In genomic region chr16:17448640-17449638, GRCh38 we compare ENCODE assay signal across 9 cellular contexts. TPM values are rescaled to one million over a fixed set of nuclear protein-coding genes. Genes with fewer than 3 reads are reported as not detected.
A peak's percentile ranks its signal among the peaks of the same experiment; 100 is the strongest.
DNase-seq lines count a peak whose midpoint lies in the region; ATAC-seq and TF ChIP-seq lines count a peak whose summit lies in the region.
"Had no signal": no experiment of that assay in that cellular context is flagged by ENCODE, and none has a peak within 500 bp of the region (broad histone marks: within the 10 kb centered on the region; RNA-seq: fewer than 3 reads in every experiment).

No MANE protein-coding gene starts in this region.

- H3K4me3 ChIP-seq in NB4 (ENCODE audit: low read depth, low read length) = no peak overlapping the region
- no peak overlapping the region for H3K4me3 ChIP-seq in right lobe of liver

- peaks cover 20 to 48% of the 10 kb centered on the region in 2 donors for H3K36me3 Mint-ChIP-seq in CD14-positive monocyte
- H3K36me3 Mint-ChIP-seq in activated T-cell treated with anti-CD3 and anti-CD28 coated beads, Interleukin-2, amount 50 U/mL, for 72 hours (ENCODE audit: insufficient read depth in 2 of 2) = peaks cover 0 to 3% of the 10 kb centered on the region in 2 donors

- TF ChIP-seq POLR2A in NB4 (IDR thresholded peaks at IDR 0.05; ENCODE audit: extremely low read depth, insufficient read length) (no peak), right lobe of liver (IDR thresholded peaks at IDR 0.05) (no peak)

- peak; percentile 51 to 72 for ATAC-seq in activated T-cell treated with anti-CD3 and anti-CD28 coated beads, Interleukin-2, amount 50 U/mL, for 72 hours (replicated peaks in 1 of 2)
- peak; percentile 52 to 62 (median 56) for ATAC-seq in right lobe of liver
- no peak for ATAC-seq in HG03135 (IDR thresholded peaks at IDR 0.05; ENCODE audit: unreplicated experiment)
- no peak for ATAC-seq in GM21576 (IDR thresholded peaks at IDR 0.05; ENCODE audit: unreplicated experiment)

- WGBS in right lobe of liver (ENCODE audit: insufficient coverage, low coverage, low lambda C conversion rate, missing lambda C conversion rate) = 21% methylated on average over 2 of the region's 15 CpGs

- intact Hi-C loops in CD14-positive monocyte (cut with micrococcal nuclease) = loop anchor here in 1 of 2 donors (2.0 to 5.0 kb wide), 2 partner anchors 32 to 67 kb away; no protein-coding TSS in a partner anchor
- intact Hi-C loops in right lobe of liver (cut with DNase I) = no loop called here

- peaks cover 0 to 3% (median 2%) of the 10 kb centered on the region in 3 donors for H3K27me3 Mint-ChIP-seq in CD14-positive monocyte (ENCODE audit: low read depth in 3 of 3)
- H3K27me3 Mint-ChIP-seq in activated T-cell treated with anti-CD3 and anti-CD28 coated beads, Interleukin-2, amount 50 U/mL, for 72 hours (ENCODE audit: low read depth) = no peaks in the 10 kb centered on the region

- H3K9me3 Mint-ChIP-seq in CD14-positive monocyte = peaks cover 0 to 4% (median 1%) of the 10 kb centered on the region in 7 donors
- no peaks in the 10 kb centered on the region for H3K9me3 Mint-ChIP-seq in activated T-cell treated with anti-CD3 and anti-CD28 coated beads, Interleukin-2, amount 50 U/mL, for 72 hours

- no peak overlapping the region for H3K27ac ChIP-seq in right lobe of liver

- no peak for TF ChIP-seq CTCF in CD14-positive monocyte (IDR thresholded peaks at IDR 0.05)
- TF ChIP-seq CTCF in NB4 (IDR thresholded peaks at IDR 0.05; ENCODE audit: low read depth, low read length) = no peak
- no peak for TF ChIP-seq CTCF in right lobe of liver (IDR thresholded peaks at IDR 0.05)

- H3K27me3 ChIP-seq in right lobe of liver = no peaks in the 10 kb centered on the region

- DNase-seq in CD14-positive monocyte (ENCODE audit: low spot score) (peak; percentile 81), NB4 (ENCODE audit: low read depth) (peak; percentile 40), right lobe of liver (peak in 2 of 3 donors; percentile 39 to 62), globus pallidus (ENCODE audit: low spot score) (no peak), NCI-H1694 treated with DMSO at 0.1 percent for 48 hours (lab: John Stamatoyannopoulos, UW) (no peak)
- peak in 1 of 2 donors; percentile 8 for DNase-seq in activated T-cell treated with anti-CD3 and anti-CD28 coated beads, Interleukin-2, amount 50 U/mL, for 72 hours
- DNase-seq: NCI-H82 had no signal

- H3K4me3 Mint-ChIP-seq in CD14-positive monocyte = peak overlapping the region; percentile 31 to 69
- peak overlapping the region; percentile 17 to 43 for H3K4me3 Mint-ChIP-seq in activated T-cell treated with anti-CD3 and anti-CD28 coated beads, Interleukin-2, amount 50 U/mL, for 72 hours

- no peaks in the 10 kb centered on the region for H3K36me3 ChIP-seq in right lobe of liver

- H3K4me1 ChIP-seq in right lobe of liver = no peaks in the 10 kb centered on the region

- H3K9me3 ChIP-seq in right lobe of liver = no peaks in the 10 kb centered on the region

- peaks cover 62% of the 10 kb centered on the region for H3K4me1 Mint-ChIP-seq in CD14-positive monocyte
- peaks cover 29% of the 10 kb centered on the region for H3K4me1 Mint-ChIP-seq in activated T-cell treated with anti-CD3 and anti-CD28 coated beads, Interleukin-2, amount 50 U/mL, for 72 hours (ENCODE audit: low read depth)

- peak overlapping the region; percentile 94 to 98 (median 96) for H3K27ac Mint-ChIP-seq in CD14-positive monocyte
- H3K27ac Mint-ChIP-seq in activated T-cell treated with anti-CD3 and anti-CD28 coated beads, Interleukin-2, amount 50 U/mL, for 72 hours = peak overlapping the region; percentile 72

RNA-seq across cellular contexts. Expression of gene XYLT1, which starts 21.8 kb away (rescaled TPM):
- polyA plus RNA-seq in CD14-positive monocyte = 1 to 10 TPM in 1 of 2 donors, under 1 TPM in 1; 0.51 to 1.6 TPM
- total RNA-seq in activated T-cell treated with anti-CD3 and anti-CD28 coated beads, Interleukin-2, amount 50 U/mL, for 72 hours = 10 to 100 TPM; 17.1 to 17.9 TPM
- total RNA-seq in right lobe of liver = 1 to 10 TPM in 2 of 6 experiments, under 1 TPM in 4; 0.48 to 2.0 (median 0.59) TPM

Comparison
In these comparisons a context has a peak if more than half of its experiments do, and no peak if none do; other contexts are left out.
1. DNase-seq: peak in CD14-positive monocyte (single experiment), NB4 (single experiment) and right lobe of liver (2 of 3); none in globus pallidus (single experiment) and NCI-H1694 treated with DMSO at 0.1 percent for 48 hours (single experiment).
2. ATAC-seq: peak in activated T-cell treated with anti-CD3 and anti-CD28 coated beads, Interleukin-2, amount 50 U/mL, for 72 hours (2 of 2) and right lobe of liver (4 of 4); none in HG03135 (single experiment) and GM21576 (single experiment).
3. RNA of gene XYLT1, which starts 21.8 kb away (total RNA-seq): 17.1 to 17.9 TPM in activated T-cell treated with anti-CD3 and anti-CD28 coated beads, Interleukin-2, amount 50 U/mL, for 72 hours; 0.48 to 2.0 TPM in right lobe of liver; every median in the first group is over 4 times any median in the second.